In genomic region chr5:117494208-117494607, GRCh38 we compare ENCODE assay signal across 17 cellular contexts.
DNase-seq lines count a peak whose midpoint lies in the region; ATAC-seq and TF ChIP-seq lines count a peak whose summit lies in the region.
"Had no signal": no experiment of that assay in that cellular context is flagged by ENCODE, and none has a peak within 500 bp of the region (broad histone marks: within the 10 kb centered on the region; RNA-seq: fewer than 3 reads in every experiment).

No MANE protein-coding gene starts in this region.

- H3K79me2 ChIP-seq in GM23248 (ENCODE audit: insufficient read depth) = no peaks in the 10 kb centered on the region

- H3K27ac ChIP-seq in GM23248 (no peak overlapping the region), psoas muscle (no peak overlapping the region)
- H3K27ac ChIP-seq: SJSA1 had no signal

- no peaks in the 10 kb centered on the region for H3F3A ChIP-seq in GM23248 (ENCODE audit: insufficient read depth)

- no peak overlapping the region for H2AFZ ChIP-seq in GM23248

- in situ Hi-C loops in GM23248 (cut with MboI) (no loop called here), KBM-7 (cut with MboI; ENCODE audit: low pct_unique_long_range_greater_than_20kb, low sequenced_read_pairs) (no loop called here)

- H3K9me2 ChIP-seq in GM23248 (ENCODE audit: insufficient read depth) = no peaks in the 10 kb centered on the region

- H3K4me2 ChIP-seq in GM23248 (ENCODE audit: unreplicated experiment) = no peak overlapping the region

- DNase-seq in GM23248 (peak; percentile 1), choroid plexus epithelial cell (ENCODE audit: low read depth) (peak; percentile 5), fibroblast of the aortic adventitia (ENCODE audit: low read depth) (peak; percentile 57), BE2C (no peak), GOT3 (lab: John Stamatoyannopoulos, UW) (no peak), KBM-7 (no peak), psoas muscle (no peak)
- DNase-seq: C1 segment of cervical spinal cord; CD8-positive, alpha-beta T cell; Karpas-422; NCI-H187; NCI-H446; NCI-H526; OCI-M1 had no signal

- WGBS in GM23248 (ENCODE audit: low coverage in 1 of 2, low lambda C conversion rate in 2 of 2, missing lambda C conversion rate in 2 of 2), 2 experiments = 3 to 8% methylated on average over 2 of the region's 2 CpGs
- WGBS in psoas muscle, 3 donors = 43 to 58% (median 50%) methylated on average over 2 of the region's 2 CpGs

- H3K9ac ChIP-seq in GM23248 = no peak overlapping the region

- TF ChIP-seq CTCF in choroid plexus epithelial cell (conservative IDR thresholded peaks at IDR 0.05; ENCODE audit: low read depth, low read length) = no peak
- TF ChIP-seq CTCF in fibroblast of the aortic adventitia (IDR thresholded peaks at IDR 0.05; ENCODE audit: insufficient read depth, low read length) = no peak
- TF ChIP-seq CTCF in BE2C (IDR thresholded peaks at IDR 0.05; ENCODE audit: low read depth, low read length) = no peak
- no peak for TF ChIP-seq CTCF in psoas muscle (IDR thresholded peaks at IDR 0.05)

- intact Hi-C loops in psoas muscle (cut with DNase I) = no loop called here

- no peaks in the 10 kb centered on the region for H4K20me1 ChIP-seq in GM23248 (ENCODE audit: insufficient read depth)

- no peak overlapping the region for H3K4me3 ChIP-seq in GM23248
- H3K4me3 ChIP-seq in choroid plexus epithelial cell (ENCODE audit: low read depth, low read length) = no peak overlapping the region
- no peak overlapping the region for H3K4me3 ChIP-seq in fibroblast of the aortic adventitia (ENCODE audit: low read depth, low read length)
- H3K4me3 ChIP-seq in BE2C (ENCODE audit: low read depth, low read length) = no peak overlapping the region
- no peak overlapping the region for H3K4me3 ChIP-seq in psoas muscle
- H3K4me3 ChIP-seq: GM12878, SJSA1 had no signal

- no peaks in the 10 kb centered on the region for H3K9me3 ChIP-seq in GM23248 (ENCODE audit: low read depth)
- H3K9me3 ChIP-seq in BE2C = no peaks in the 10 kb centered on the region
- peaks cover 7% of the 10 kb centered on the region for H3K9me3 ChIP-seq in psoas muscle

- H3K36me3 ChIP-seq in GM23248 (ENCODE audit: low read depth) (no peaks in the 10 kb centered on the region), BE2C (no peaks in the 10 kb centered on the region), psoas muscle (ENCODE audit: insufficient read depth in 1 of 2, low read depth in 1 of 2) (no peaks in the 10 kb centered on the region)
- H3K36me3 ChIP-seq: SJSA1 had no signal

- no peak for ATAC-seq in psoas muscle
- ATAC-seq: CD8-positive, alpha-beta T cell; GM12878; Right ventricle myocardium inferior had no signal

- H3K4me1 ChIP-seq in GM23248 (ENCODE audit: insufficient read depth) (no peaks in the 10 kb centered on the region), BE2C (no peaks in the 10 kb centered on the region), psoas muscle (no peaks in the 10 kb centered on the region)
- H3K4me1 ChIP-seq: SJSA1 had no signal

- H3K27me3 ChIP-seq in GM23248 (replicated peaks; ENCODE audit: insufficient read depth) (no peaks in the 10 kb centered on the region), BE2C (no peaks in the 10 kb centered on the region), psoas muscle (ENCODE audit: insufficient read depth in 3 of 3, low read length in 2 of 3) (no peaks in the 10 kb centered on the region)
- H3K27me3 ChIP-seq: SJSA1 had no signal

Comparison
In these comparisons a context has a peak if more than half of its experiments do, and no peak if none do; other contexts are left out.
1. DNase-seq: peak in GM23248 (single experiment), choroid plexus epithelial cell (single experiment) and fibroblast of the aortic adventitia (single experiment); none in BE2C (single experiment), GOT3 (single experiment), KBM-7 (single experiment) and psoas muscle (0 of 2).